2 cellular contexts compared by ENCODE assay signal in genomic region chr4:108696160-108696559, GRCh38.
TF ChIP-seq lines count a peak whose summit lies in the region.

No MANE protein-coding gene starts in this region.

TF ChIP-seq in GM23338, 12 proteins besides CTCF, POLR2A, EP300 and RAD21:
- TF ChIP-seq POLR2AphosphoS5 (IDR thresholded peaks at IDR 0.05; ENCODE audit: low read depth) (no peak), NANOG (IDR thresholded peaks at IDR 0.05; ENCODE audit: borderline replicate concordance) (no peak), CREB1 (CRISPR knock-in tag; IDR thresholded peaks at IDR 0.05; ENCODE audit: low read depth) (no peak), JUNB (IDR thresholded peaks at IDR 0.05; ENCODE audit: unreplicated experiment) (no peak), STAT1 (IDR thresholded peaks at IDR 0.05; ENCODE audit: unreplicated experiment) (no peak), EZH2 (IDR thresholded peaks at IDR 0.05; ENCODE audit: low read depth, unreplicated experiment) (no peak), EZH2phosphoT487 (IDR thresholded peaks at IDR 0.05; ENCODE audit: unreplicated experiment) (no peak), ZNF331 (CRISPR knock-in tag; IDR thresholded peaks at IDR 0.05; ENCODE audit: low read depth) (no peak), ZNF114 (CRISPR knock-in tag; IDR thresholded peaks at IDR 0.05) (no peak)
- TF ChIP-seq, protein P1, sequence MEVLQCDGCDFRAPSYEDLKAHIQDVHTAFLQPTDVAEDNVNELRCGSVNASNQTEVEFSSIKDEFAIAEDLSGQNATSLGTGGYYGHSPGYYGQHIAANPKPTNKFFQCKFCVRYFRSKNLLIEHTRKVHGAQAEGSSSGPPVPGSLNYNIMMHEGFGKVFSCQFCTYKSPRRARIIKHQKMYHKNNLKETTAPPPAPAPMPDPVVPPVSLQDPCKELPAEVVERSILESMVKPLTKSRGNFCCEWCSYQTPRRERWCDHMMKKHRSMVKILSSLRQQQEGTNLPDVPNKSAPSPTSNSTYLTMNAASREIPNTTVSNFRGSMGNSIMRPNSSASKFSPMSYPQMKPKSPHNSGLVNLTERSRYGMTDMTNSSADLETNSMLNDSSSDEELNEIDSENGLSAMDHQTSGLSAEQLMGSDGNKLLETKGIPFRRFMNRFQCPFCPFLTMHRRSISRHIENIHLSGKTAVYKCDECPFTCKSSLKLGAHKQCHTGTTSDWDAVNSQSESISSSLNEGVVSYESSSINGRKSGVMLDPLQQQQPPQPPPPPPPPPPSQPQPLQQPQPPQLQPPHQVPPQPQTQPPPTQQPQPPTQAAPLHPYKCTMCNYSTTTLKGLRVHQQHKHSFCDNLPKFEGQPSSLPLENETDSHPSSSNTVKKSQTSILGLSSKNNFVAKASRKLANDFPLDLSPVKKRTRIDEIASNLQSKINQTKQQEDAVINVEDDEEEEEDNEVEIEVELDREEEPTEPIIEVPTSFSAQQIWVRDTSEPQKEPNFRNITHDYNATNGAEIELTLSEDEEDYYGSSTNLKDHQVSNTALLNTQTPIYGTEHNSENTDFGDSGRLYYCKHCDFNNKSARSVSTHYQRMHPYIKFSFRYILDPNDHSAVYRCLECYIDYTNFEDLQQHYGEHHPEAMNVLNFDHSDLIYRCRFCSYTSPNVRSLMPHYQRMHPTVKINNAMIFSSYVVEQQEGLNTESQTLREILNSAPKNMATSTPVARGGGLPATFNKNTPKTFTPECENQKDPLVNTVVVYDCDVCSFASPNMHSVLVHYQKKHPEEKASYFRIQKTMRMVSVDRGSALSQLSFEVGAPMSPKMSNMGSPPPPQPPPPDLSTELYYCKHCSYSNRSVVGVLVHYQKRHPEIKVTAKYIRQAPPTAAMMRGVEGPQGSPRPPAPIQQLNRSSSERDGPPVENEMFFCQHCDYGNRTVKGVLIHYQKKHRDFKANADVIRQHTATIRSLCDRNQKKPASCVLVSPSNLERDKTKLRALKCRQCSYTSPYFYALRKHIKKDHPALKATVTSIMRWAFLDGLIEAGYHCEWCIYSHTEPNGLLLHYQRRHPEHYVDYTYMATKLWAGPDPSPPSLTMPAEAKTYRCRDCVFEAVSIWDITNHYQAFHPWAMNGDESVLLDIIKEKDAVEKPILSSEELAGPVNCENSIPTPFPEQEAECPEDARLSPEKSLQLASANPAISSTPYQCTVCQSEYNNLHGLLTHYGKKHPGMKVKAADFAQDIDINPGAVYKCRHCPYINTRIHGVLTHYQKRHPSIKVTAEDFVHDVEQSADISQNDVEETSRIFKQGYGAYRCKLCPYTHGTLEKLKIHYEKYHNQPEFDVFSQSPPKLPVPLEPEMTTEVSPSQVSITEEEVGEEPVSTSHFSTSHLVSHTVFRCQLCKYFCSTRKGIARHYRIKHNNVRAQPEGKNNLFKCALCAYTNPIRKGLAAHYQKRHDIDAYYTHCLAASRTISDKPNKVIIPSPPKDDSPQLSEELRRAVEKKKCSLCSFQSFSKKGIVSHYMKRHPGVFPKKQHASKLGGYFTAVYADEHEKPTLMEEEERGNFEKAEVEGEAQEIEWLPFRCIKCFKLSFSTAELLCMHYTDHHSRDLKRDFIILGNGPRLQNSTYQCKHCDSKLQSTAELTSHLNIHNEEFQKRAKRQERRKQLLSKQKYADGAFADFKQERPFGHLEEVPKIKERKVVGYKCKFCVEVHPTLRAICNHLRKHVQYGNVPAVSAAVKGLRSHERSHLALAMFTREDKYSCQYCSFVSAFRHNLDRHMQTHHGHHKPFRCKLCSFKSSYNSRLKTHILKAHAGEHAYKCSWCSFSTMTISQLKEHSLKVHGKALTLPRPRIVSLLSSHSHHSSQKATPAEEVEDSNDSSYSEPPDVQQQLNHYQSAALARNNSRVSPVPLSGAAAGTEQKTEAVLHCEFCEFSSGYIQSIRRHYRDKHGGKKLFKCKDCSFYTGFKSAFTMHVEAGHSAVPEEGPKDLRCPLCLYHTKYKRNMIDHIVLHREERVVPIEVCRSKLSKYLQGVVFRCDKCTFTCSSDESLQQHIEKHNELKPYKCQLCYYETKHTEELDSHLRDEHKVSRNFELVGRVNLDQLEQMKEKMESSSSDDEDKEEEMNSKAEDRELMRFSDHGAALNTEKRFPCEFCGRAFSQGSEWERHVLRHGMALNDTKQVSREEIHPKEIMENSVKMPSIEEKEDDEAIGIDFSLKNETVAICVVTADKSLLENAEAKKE (CRISPR knock-in tag; IDR thresholded peaks at IDR 0.05): no peak
- TF ChIP-seq, protein P2, sequence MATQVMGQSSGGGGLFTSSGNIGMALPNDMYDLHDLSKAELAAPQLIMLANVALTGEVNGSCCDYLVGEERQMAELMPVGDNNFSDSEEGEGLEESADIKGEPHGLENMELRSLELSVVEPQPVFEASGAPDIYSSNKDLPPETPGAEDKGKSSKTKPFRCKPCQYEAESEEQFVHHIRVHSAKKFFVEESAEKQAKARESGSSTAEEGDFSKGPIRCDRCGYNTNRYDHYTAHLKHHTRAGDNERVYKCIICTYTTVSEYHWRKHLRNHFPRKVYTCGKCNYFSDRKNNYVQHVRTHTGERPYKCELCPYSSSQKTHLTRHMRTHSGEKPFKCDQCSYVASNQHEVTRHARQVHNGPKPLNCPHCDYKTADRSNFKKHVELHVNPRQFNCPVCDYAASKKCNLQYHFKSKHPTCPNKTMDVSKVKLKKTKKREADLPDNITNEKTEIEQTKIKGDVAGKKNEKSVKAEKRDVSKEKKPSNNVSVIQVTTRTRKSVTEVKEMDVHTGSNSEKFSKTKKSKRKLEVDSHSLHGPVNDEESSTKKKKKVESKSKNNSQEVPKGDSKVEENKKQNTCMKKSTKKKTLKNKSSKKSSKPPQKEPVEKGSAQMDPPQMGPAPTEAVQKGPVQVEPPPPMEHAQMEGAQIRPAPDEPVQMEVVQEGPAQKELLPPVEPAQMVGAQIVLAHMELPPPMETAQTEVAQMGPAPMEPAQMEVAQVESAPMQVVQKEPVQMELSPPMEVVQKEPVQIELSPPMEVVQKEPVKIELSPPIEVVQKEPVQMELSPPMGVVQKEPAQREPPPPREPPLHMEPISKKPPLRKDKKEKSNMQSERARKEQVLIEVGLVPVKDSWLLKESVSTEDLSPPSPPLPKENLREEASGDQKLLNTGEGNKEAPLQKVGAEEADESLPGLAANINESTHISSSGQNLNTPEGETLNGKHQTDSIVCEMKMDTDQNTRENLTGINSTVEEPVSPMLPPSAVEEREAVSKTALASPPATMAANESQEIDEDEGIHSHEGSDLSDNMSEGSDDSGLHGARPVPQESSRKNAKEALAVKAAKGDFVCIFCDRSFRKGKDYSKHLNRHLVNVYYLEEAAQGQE (IDR thresholded peaks at IDR 0.05; ENCODE audit: unreplicated experiment): no peak
- TF ChIP-seq, protein P3, sequence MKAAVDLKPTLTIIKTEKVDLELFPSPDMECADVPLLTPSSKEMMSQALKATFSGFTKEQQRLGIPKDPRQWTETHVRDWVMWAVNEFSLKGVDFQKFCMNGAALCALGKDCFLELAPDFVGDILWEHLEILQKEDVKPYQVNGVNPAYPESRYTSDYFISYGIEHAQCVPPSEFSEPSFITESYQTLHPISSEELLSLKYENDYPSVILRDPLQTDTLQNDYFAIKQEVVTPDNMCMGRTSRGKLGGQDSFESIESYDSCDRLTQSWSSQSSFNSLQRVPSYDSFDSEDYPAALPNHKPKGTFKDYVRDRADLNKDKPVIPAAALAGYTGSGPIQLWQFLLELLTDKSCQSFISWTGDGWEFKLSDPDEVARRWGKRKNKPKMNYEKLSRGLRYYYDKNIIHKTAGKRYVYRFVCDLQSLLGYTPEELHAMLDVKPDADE (IDR thresholded peaks at IDR 0.05): no peak
TF ChIP-seq in GM23338: peak in this region for 0.

TF ChIP-seq in K562, 482 proteins besides CTCF, POLR2A, EP300 and RAD21:
- TF ChIP-seq TRIM24 (IDR thresholded peaks at IDR 0.05) (peak; percentile 80 to 87; a peak in 3 of 4 replicates), CREBBP (IDR thresholded peaks at IDR 0.05; ENCODE audit: low read depth, low read length) (no peak), ZFP1 (CRISPR knock-in tag; IDR thresholded peaks at IDR 0.05) (no peak), CEBPB (tag; IDR thresholded peaks at IDR 0.05) (peak; percentile 37), DEAF1 (CRISPR knock-in tag; IDR thresholded peaks at IDR 0.05) (no peak), ZNF175 (CRISPR knock-in tag; IDR thresholded peaks at IDR 0.05; ENCODE audit: low read depth) (peak; percentile 61), ATF3 (IDR thresholded peaks at IDR 0.05) (peak; percentile 75), ATF3 (CRISPR knock-in tag; conservative IDR thresholded peaks at IDR 0.05) (no peak), ZNF217 (CRISPR knock-in tag; IDR thresholded peaks at IDR 0.05) (no peak), HNRNPL (IDR thresholded peaks at IDR 0.05; ENCODE audit: low read depth, low read length) (no peak), C11orf30 (IDR thresholded peaks at IDR 0.05; ENCODE audit: low read depth) (no peak), DPF2 (IDR thresholded peaks at IDR 0.05) (peak; percentile 23; the same call in 1 of the 2 replicates), CEBPG (CRISPR knock-in tag; IDR thresholded peaks at IDR 0.05) (peak; percentile 20; the same call in 1 of the 2 replicates), CEBPG (tag; conservative IDR thresholded peaks at IDR 0.05 in 1 of 2, IDR thresholded peaks at IDR 0.05 in 1 of 2) (peak; percentile 35 to 66; a peak in 3 of 4 replicates), JUNB (CRISPR knock-in tag; conservative IDR thresholded peaks at IDR 0.05) (no peak)
- TF ChIP-seq, protein P4, sequence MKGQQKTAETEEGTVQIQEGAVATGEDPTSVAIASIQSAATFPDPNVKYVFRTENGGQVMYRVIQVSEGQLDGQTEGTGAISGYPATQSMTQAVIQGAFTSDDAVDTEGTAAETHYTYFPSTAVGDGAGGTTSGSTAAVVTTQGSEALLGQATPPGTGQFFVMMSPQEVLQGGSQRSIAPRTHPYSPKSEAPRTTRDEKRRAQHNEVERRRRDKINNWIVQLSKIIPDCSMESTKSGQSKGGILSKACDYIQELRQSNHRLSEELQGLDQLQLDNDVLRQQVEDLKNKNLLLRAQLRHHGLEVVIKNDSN (CRISPR knock-in tag; IDR thresholded peaks at IDR 0.05): no peak
